Comparison of ENCODE assay signal across 13 cellular contexts in the genomic region with DNA sequence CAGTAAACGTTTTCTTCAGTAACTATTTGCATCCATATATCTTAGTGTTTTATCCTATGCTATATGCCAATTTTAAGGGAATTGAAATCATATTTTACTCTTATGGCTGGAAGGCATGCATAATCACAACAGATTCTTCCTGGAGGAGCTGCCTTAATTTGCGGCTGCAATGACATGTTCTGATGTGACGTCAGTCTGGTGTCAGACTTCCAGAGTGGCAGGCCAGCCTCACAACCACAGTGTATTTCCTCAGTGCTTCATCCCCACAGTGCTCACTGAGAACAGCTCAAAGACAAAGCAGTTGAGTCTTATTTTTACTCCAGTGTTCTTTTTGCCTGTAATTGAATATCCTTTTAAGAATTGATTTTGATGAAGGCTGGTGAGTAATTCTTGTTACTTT.
DNase-seq lines count a peak whose midpoint lies in the region; ATAC-seq, FAIRE-seq and TF ChIP-seq lines count a peak whose summit lies in the region.
"Had no signal": no experiment of that assay in that cellular context is flagged by ENCODE, and none has a peak within 500 bp of the region (broad histone marks: within the 10 kb centered on the region; RNA-seq: fewer than 3 reads in every experiment).

No MANE protein-coding gene starts in this region.

- CTCF ChIA-PET in A673 (lab: Charles Lee) (no interaction called here), K562 (lab: Yijun Ruan, JAX; ENCODE audit: low intra/inter-chr PET ratio) (no interaction called here)

- no TSS peak for BruUV-seq in A673 (replicated peaks; lab: Mats Ljungman, UMichigan)
- BruUV-seq in K562 (replicated peaks; lab: Mats Ljungman, UMichigan): no TSS peak

- POLR2A ChIA-PET in A673 (lab: Charles Lee; ENCODE audit: low non-redundant PET) (no interaction called here), K562 (lab: Yijun Ruan, JAX) (no interaction called here)

- no peaks in the 10 kb centered on the region; the same call in 1 of the 2 replicates for H4K20me1 ChIP-seq in K562 (replicated peaks; ENCODE audit: control insufficient read depth, insufficient read depth, low read length)

- no peak overlapping the region for H2AFZ ChIP-seq in K562 (ENCODE audit: low read depth, low read length)

- no peak for TF ChIP-seq POLR2A in K562 (conservative IDR thresholded peaks at IDR 0.05)

- H3K9me3 Mint-ChIP-seq in activated naive CD4-positive, alpha-beta T cell treated with anti-CD3 and anti-CD28 coated beads, Interleukin-2, amount 50 U/mL, for 72 hours: no peaks in the 10 kb centered on the region
- H3K9me3 Mint-ChIP-seq: activated T-cell treated with anti-CD3 and anti-CD28 coated beads, Interleukin-2, amount 50 U/mL, for 4 hours; IgD-negative memory B cell had no signal

- H3K36me3 ChIP-seq in A673 (ENCODE audit: insufficient read depth, low read length, poor library complexity, severe bottlenecking) (no peaks in the 10 kb centered on the region), K562 (ENCODE audit: control insufficient read depth, insufficient read depth, low read length) (no peaks in the 10 kb centered on the region)

- TF ChIP-seq RAD21 in K562 (CRISPR knock-in tag; conservative IDR thresholded peaks at IDR 0.05 in 1 of 2, IDR thresholded peaks at IDR 0.05 in 1 of 2): no peak

- H3K4me2 ChIP-seq in K562 (ENCODE audit: insufficient read depth, low read length): no peak overlapping the region

- peak; percentile 52 for DNase-seq in A673 (ENCODE audit: low spot score)
- DNase-seq in M059J (ENCODE audit: low read depth): peak; percentile 79
- DNase-seq in K562 (ENCODE audit: extremely low read depth in 1 of 4, low spot score in 3 of 4): peak in 1 of 4 experiments; percentile 19
- no peak for DNase-seq in left ventricle myocardium superior
- DNase-seq in SKM-1 (lab: John Stamatoyannopoulos, UW; ENCODE audit: unreplicated experiment): no peak
- no peak for DNase-seq in activated naive CD4-positive, alpha-beta T cell treated with anti-CD3 and anti-CD28 coated beads, Interleukin-2, amount 50 U/mL, for 72 hours (ENCODE audit: low spot score in 2 of 2)
- DNase-seq in pons (ENCODE audit: low spot score): no peak
- DNase-seq: activated T-cell treated with anti-CD3 and anti-CD28 coated beads, Interleukin-2, amount 50 U/mL, for 4 hours; cortex of kidney; NCI-H2081 treated with DMSO at 0.1 percent for 48 hours; psoas muscle had no signal

- no peak for FAIRE-seq in K562 (lab: Jason Lieb, UNC)

- H3K36me3 Mint-ChIP-seq in activated naive CD4-positive, alpha-beta T cell treated with anti-CD3 and anti-CD28 coated beads, Interleukin-2, amount 50 U/mL, for 72 hours: no peaks in the 10 kb centered on the region
- H3K36me3 Mint-ChIP-seq: IgD-negative memory B cell had no signal

- H3K9me3 ChIP-seq in A673 (ENCODE audit: low read depth, low read length, poor library complexity, severe bottlenecking): no peaks in the 10 kb centered on the region
- H3K9me3 ChIP-seq in K562 (replicated peaks; ENCODE audit: control insufficient read depth, insufficient read depth, low read depth, low read length): no peaks in the 10 kb centered on the region
- H3K9me3 ChIP-seq: psoas muscle had no signal

- no peak for TF ChIP-seq EP300 in K562 (IDR thresholded peaks at IDR 0.05; ENCODE audit: low read length)

- TF ChIP-seq CTCF in A673 (conservative IDR thresholded peaks at IDR 0.05; ENCODE audit: low read depth, low read length): no peak
- TF ChIP-seq CTCF in K562 (IDR thresholded peaks at IDR 0.05 in 2 of 3, conservative IDR thresholded peaks at IDR 0.05 in 1 of 3; ENCODE audit: insufficient read depth in 2 of 3, low read depth in 1 of 3, low read length in 3 of 3): no peak

- H3K4me3 ChIP-seq in A673 (ENCODE audit: low read depth, low read length, poor library complexity, severe bottlenecking): no peak overlapping the region
- no peak overlapping the region for H3K4me3 ChIP-seq in K562
- H3K4me3 ChIP-seq: psoas muscle had no signal

- H3K9ac ChIP-seq in K562 (ENCODE audit: insufficient read depth in 1 of 2, low read depth in 2 of 2, low read length in 2 of 2): no peak overlapping the region

- WGBS in K562 (ENCODE audit: insufficient coverage, low coverage, missing lambda C conversion rate): 32% methylated on average over 3 of the region's 3 CpGs

- 0 out of 3 replicates have a peak, but pooled peaks have one; percentile 31 for ATAC-seq in K562
- ATAC-seq in left ventricle myocardium superior: peak; percentile 64
- no peak for ATAC-seq in activated naive CD4-positive, alpha-beta T cell treated with anti-CD3 and anti-CD28 coated beads, Interleukin-2, amount 50 U/mL, for 72 hours
- ATAC-seq in HG02852 (IDR thresholded peaks at IDR 0.05; ENCODE audit: unreplicated experiment): no peak
- ATAC-seq: activated T-cell treated with anti-CD3 and anti-CD28 coated beads, Interleukin-2, amount 50 U/mL, for 4 hours; psoas muscle had no signal

- H3K4me1 ChIP-seq in A673 (ENCODE audit: insufficient read depth, low read length, poor library complexity, severe bottlenecking) (peaks cover 34% of the 10 kb centered on the region), K562 (replicated peaks in 1 of 2; ENCODE audit: control insufficient read depth in 2 of 2, insufficient read depth in 2 of 2, low read length in 2 of 2) (peaks cover 0 to 4% of the 10 kb centered on the region in 2 experiments; a peak in 1 of 5 replicates)
- H3K4me1 ChIP-seq: psoas muscle had no signal

- in situ Hi-C loops in K562 (cut with MboI): no loop called here

- intact Hi-C loops in A673 (cut with micrococcal nuclease; ENCODE audit: unreplicated experiment) (no loop called here), K562 (cut with micrococcal nuclease) (no loop called here), left ventricle myocardium superior (cut with micrococcal nuclease) (no loop called here)

- H3K27me3 ChIP-seq in A673 (replicated peaks; ENCODE audit: insufficient read depth, low read depth, low read length, poor library complexity) (no peaks in the 10 kb centered on the region), K562 (ENCODE audit: control insufficient read depth in 2 of 2, insufficient read depth in 2 of 2, low read length in 2 of 2) (no peaks in the 10 kb centered on the region)

- H3K79me2 ChIP-seq in K562 (ENCODE audit: control insufficient read depth, insufficient read depth, low read length): peaks cover 10% of the 10 kb centered on the region; the same call in 1 of the 3 replicates

- H3K9me1 ChIP-seq in K562 (ENCODE audit: control insufficient read depth, insufficient read depth, low read length): no peaks in the 10 kb centered on the region

- H3K27ac Mint-ChIP-seq in activated naive CD4-positive, alpha-beta T cell treated with anti-CD3 and anti-CD28 coated beads, Interleukin-2, amount 50 U/mL, for 72 hours: no peak overlapping the region
- H3K27ac Mint-ChIP-seq: IgD-negative memory B cell had no signal

- H3K27ac ChIP-seq in A673 (ENCODE audit: low read depth, low read length, poor library complexity, severe bottlenecking): no peak overlapping the region
- no peak overlapping the region for H3K27ac ChIP-seq in K562 (ENCODE audit: extremely low read depth, low read depth, low read length)
- H3K27ac ChIP-seq: psoas muscle had no signal

TF ChIP-seq in K562, 482 proteins besides CTCF, POLR2A, EP300 and RAD21 (continues in another document):
- TF ChIP-seq RUNX1 (IDR thresholded peaks at IDR 0.05; ENCODE audit: low read depth): no peak
- TF ChIP-seq, protein P1, sequence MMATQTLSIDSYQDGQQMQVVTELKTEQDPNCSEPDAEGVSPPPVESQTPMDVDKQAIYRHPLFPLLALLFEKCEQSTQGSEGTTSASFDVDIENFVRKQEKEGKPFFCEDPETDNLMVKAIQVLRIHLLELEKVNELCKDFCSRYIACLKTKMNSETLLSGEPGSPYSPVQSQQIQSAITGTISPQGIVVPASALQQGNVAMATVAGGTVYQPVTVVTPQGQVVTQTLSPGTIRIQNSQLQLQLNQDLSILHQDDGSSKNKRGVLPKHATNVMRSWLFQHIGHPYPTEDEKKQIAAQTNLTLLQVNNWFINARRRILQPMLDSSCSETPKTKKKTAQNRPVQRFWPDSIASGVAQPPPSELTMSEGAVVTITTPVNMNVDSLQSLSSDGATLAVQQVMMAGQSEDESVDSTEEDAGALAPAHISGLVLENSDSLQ (IDR thresholded peaks at IDR 0.05): peak; percentile 49; the same call in 1 of the 2 replicates
- no peak for TF ChIP-seq ASH1L (IDR thresholded peaks at IDR 0.05; ENCODE audit: borderline replicate concordance, low read depth, partially characterized antibody)
- no peak for TF ChIP-seq ZNF184 (CRISPR knock-in tag; IDR thresholded peaks at IDR 0.05)
- TF ChIP-seq CREB1 (IDR thresholded peaks at IDR 0.05): 0 out of 2 replicates have a peak, but pooled peaks have one; percentile 38
- no peak for TF ChIP-seq CREB1 (CRISPR knock-in tag; IDR thresholded peaks at IDR 0.05)
- TF ChIP-seq, protein P2, sequence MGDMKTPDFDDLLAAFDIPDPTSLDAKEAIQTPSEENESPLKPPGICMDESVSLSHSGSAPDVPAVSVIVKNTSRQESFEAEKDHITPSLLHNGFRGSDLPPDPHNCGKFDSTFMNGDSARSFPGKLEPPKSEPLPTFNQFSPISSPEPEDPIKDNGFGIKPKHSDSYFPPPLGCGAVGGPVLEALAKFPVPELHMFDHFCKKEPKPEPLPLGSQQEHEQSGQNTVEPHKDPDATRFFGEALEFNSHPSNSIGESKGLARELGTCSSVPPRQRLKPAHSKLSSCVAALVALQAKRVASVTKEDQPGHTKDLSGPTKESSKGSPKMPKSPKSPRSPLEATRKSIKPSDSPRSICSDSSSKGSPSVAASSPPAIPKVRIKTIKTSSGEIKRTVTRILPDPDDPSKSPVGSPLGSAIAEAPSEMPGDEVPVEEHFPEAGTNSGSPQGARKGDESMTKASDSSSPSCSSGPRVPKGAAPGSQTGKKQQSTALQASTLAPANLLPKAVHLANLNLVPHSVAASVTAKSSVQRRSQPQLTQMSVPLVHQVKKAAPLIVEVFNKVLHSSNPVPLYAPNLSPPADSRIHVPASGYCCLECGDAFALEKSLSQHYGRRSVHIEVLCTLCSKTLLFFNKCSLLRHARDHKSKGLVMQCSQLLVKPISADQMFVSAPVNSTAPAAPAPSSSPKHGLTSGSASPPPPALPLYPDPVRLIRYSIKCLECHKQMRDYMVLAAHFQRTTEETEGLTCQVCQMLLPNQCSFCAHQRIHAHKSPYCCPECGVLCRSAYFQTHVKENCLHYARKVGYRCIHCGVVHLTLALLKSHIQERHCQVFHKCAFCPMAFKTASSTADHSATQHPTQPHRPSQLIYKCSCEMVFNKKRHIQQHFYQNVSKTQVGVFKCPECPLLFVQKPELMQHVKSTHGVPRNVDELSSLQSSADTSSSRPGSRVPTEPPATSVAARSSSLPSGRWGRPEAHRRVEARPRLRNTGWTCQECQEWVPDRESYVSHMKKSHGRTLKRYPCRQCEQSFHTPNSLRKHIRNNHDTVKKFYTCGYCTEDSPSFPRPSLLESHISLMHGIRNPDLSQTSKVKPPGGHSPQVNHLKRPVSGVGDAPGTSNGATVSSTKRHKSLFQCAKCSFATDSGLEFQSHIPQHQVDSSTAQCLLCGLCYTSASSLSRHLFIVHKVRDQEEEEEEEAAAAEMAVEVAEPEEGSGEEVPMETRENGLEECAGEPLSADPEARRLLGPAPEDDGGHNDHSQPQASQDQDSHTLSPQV (IDR thresholded peaks at IDR 0.05): no peak
- TF ChIP-seq ATF1 (CRISPR knock-in tag; IDR thresholded peaks at IDR 0.05): no peak
- TF ChIP-seq ATF1 (tag; IDR thresholded peaks at IDR 0.05): peak; percentile 52; the same call in 1 of the 2 replicates

Comparison
In these comparisons a context has a peak if more than half of its experiments do, and no peak if none do; other contexts are left out.
1. DNase-seq: peak in A673 (single experiment) and M059J (single experiment); none in left ventricle myocardium superior (single experiment), SKM-1 (single experiment), activated naive CD4-positive, alpha-beta T cell treated with anti-CD3 and anti-CD28 coated beads, Interleukin-2, amount 50 U/mL, for 72 hours (0 of 2) and pons (single experiment).
2. ATAC-seq: peak in K562 (single experiment) and left ventricle myocardium superior (single experiment); none in activated naive CD4-positive, alpha-beta T cell treated with anti-CD3 and anti-CD28 coated beads, Interleukin-2, amount 50 U/mL, for 72 hours (0 of 2) and HG02852 (single experiment).